Comparison of ENCODE assay signal across 9 cellular contexts in genomic region chr19:3968556-3969434, GRCh38. TPM values are rescaled to one million over a fixed set of nuclear protein-coding genes. Genes with fewer than 3 reads are reported as not detected.
DNase-seq lines count a peak whose midpoint lies in the region; ATAC-seq and TF ChIP-seq lines count a peak whose summit lies in the region.
"Had no signal": no experiment of that assay in that cellular context is flagged by ENCODE, and none has a peak within 500 bp of the region (broad histone marks: within the 10 kb centered on the region; RNA-seq: fewer than 3 reads in every experiment).

No MANE protein-coding gene starts in this region.

- peak overlapping the region; percentile 64 for H3K27ac ChIP-seq in angular gyrus (ENCODE audit: low read depth, low read length)
- H3K27ac ChIP-seq in prostate gland, result peak overlapping the region; percentile 94 to 97

- H3K9me3 ChIP-seq in prostate gland, result no peaks in the 10 kb centered on the region

- peaks cover 7% of the 10 kb centered on the region for H3K4me1 ChIP-seq in prostate gland (replicated peaks)

- intact Hi-C loops in left ventricle myocardium superior (cut with micrococcal nuclease) (no loop called here), prostate gland (cut with DNase I) (no loop called here)

- peak; percentile 65 for TF ChIP-seq POLR2A in prostate gland (IDR thresholded peaks at IDR 0.05)

- peak in 1 of 4 experiments; percentile 1 for TF ChIP-seq CTCF in prostate gland (IDR thresholded peaks at IDR 0.05)

- H3K27me3 ChIP-seq in prostate gland (replicated peaks; ENCODE audit: insufficient read depth), result no peaks in the 10 kb centered on the region

- peaks cover 4 to 9% of the 10 kb centered on the region in 2 donors for H3K36me3 ChIP-seq in prostate gland

- DNase-seq in DMS 273 (lab: John Stamatoyannopoulos, UW; ENCODE audit: unreplicated experiment), result peak; percentile 91
- DNase-seq in LHCN-M2 (ENCODE audit: low read depth), result peak; percentile 98
- peak; percentile 91 for DNase-seq in left ventricle myocardium superior
- peak; percentile 92 for DNase-seq in prostate gland (ENCODE audit: low spot score)
- DNase-seq in occipital lobe (lab: John Stamatoyannopoulos, UW), result no peak

- H3K4me3 ChIP-seq in prostate gland, result peak overlapping the region in 1 of 2 donors; percentile 97

- 23% methylated on average over 9 of the region's 9 CpGs for WGBS in prostate gland

- peak; percentile 81 for ATAC-seq in left ventricle myocardium superior
- ATAC-seq in GM19351 (IDR thresholded peaks at IDR 0.05; ENCODE audit: unreplicated experiment), result no peak
- no peak for ATAC-seq in HG02938 (IDR thresholded peaks at IDR 0.05; ENCODE audit: unreplicated experiment)

RNA-seq across cellular contexts. Expression of gene DAPK3, which starts 2.1 kb away (rescaled TPM):
- total RNA-seq in LHCN-M2 (2014; rRNA removed) (135 and 150 TPM in 2 replicates), left ventricle myocardium superior (68.5 TPM), prostate gland (100 to 1,000 TPM in 1 of 2 donors, 10 to 100 TPM in 1; 87.1 to 107 TPM), occipital lobe (51.3 TPM)
- 126 TPM for polyA plus RNA-seq in LHCN-M2 (2012)

RNA-seq across cellular contexts. Expression of gene EEF2, which starts 16.5 kb away (rescaled TPM):
- total RNA-seq in LHCN-M2 (2014; rRNA removed), result 2,004 and 2,150 TPM in 2 replicates
- 2,632 TPM for polyA plus RNA-seq in LHCN-M2 (2012)
- 2,417 TPM for total RNA-seq in left ventricle myocardium superior
- total RNA-seq in prostate gland, result 1,000 to 10,000 TPM; 1,974 to 1,998 TPM
- total RNA-seq in occipital lobe, result 2,019 TPM

RNA-seq across cellular contexts. Expression of gene NMRK2, which starts 35.9 kb away (rescaled TPM):
- total RNA-seq in LHCN-M2 (2014; rRNA removed), result not detected in 2 replicates
- polyA plus RNA-seq in LHCN-M2 (2012), result not detected
- total RNA-seq in left ventricle myocardium superior, result 1,046 TPM
- 1 to 10 TPM in 1 of 2 donors, under 1 TPM in 1; 0.64 to 1.8 TPM for total RNA-seq in prostate gland
- not detected for total RNA-seq in occipital lobe
- total RNA-seq: activated CD8-positive, alpha-beta memory T cell treated with anti-CD3 and anti-CD28 coated beads for 36 hours had no signal

RNA-seq across cellular contexts. Expression of gene PIAS4, which starts 38.7 kb away (rescaled TPM):
- total RNA-seq in LHCN-M2 (2014; rRNA removed) (17.6 and 18.1 TPM in 2 replicates), left ventricle myocardium superior (19.8 TPM), prostate gland (10 to 100 TPM; 25.3 to 70.0 TPM), occipital lobe (22.5 TPM)
- polyA plus RNA-seq in LHCN-M2 (2012), result 17.7 TPM

Comparison
In these comparisons a context has a peak if more than half of its experiments do, and no peak if none do; other contexts are left out.
1. RNA of gene NMRK2, which starts 35.9 kb away (total RNA-seq): 1,046 TPM in left ventricle myocardium superior (single experiment); 0.64 to 1.8 TPM in prostate gland, not detected in LHCN-M2 and not detected in occipital lobe (single experiment); every median in the first group is over 100 times any median in the second.